In genomic region chr4:101415962-101416361, GRCh38 we compare ENCODE assay signal across 25 cellular contexts.
"Had no signal": no experiment of that assay in that cellular context is flagged by ENCODE, and none has a peak within 500 bp of the region (broad histone marks: within the 10 kb centered on the region; RNA-seq: fewer than 3 reads in every experiment).

No MANE protein-coding gene starts in this region.

- H3K4me3 ChIP-seq: esophagus muscularis mucosa, heart left ventricle, left lung, lung, right atrium auricular region, thoracic aorta had no signal

- H3K9me3 ChIP-seq: esophagus muscularis mucosa, left lung, right atrium auricular region, thoracic aorta had no signal

- H3K27ac ChIP-seq: esophagus muscularis mucosa, foreskin keratinocyte, heart left ventricle, left lung, right atrium auricular region, thoracic aorta, WERI-Rb-1 had no signal

- H3K27ac Mint-ChIP-seq: activated CD4-positive, alpha-beta memory T cell treated with anti-CD3 and anti-CD28 coated beads, Interleukin-2, amount 10 ng/mL, durations not matched to agents 7 days and 5 days; activated CD4-positive, alpha-beta T cell treated with anti-CD3 and anti-CD28 coated beads, Interleukin-2, amount 10 ng/mL, durations not matched to agents 7 days and 5 days; activated naive CD8-positive, alpha-beta T cell; activated T-cell treated with anti-CD3 and anti-CD28 coated beads, Interleukin-2, amount 50 U/mL, for 72 hours; dendritic cell treated with granulocyte-macrophage colony-stimulating factor and Interleukin-4, amounts not matched to agents 40 ng/mL and 50 ng/mL, for 4 days; endodermal cell; T-helper 17 cell had no signal

- H3K27me3 ChIP-seq: esophagus muscularis mucosa, foreskin keratinocyte, heart left ventricle, left lung, right atrium auricular region had no signal

- H3K4me1 ChIP-seq: esophagus muscularis mucosa, foreskin keratinocyte, right atrium auricular region had no signal

- H3K9me3 Mint-ChIP-seq: activated T-cell treated with anti-CD3 and anti-CD28 coated beads, Interleukin-2, amount 50 U/mL, for 72 hours had no signal

- H3K36me3 Mint-ChIP-seq: activated naive CD8-positive, alpha-beta T cell had no signal

- DNase-seq: activated CD4-positive, alpha-beta memory T cell treated with anti-CD3 and anti-CD28 coated beads, Interleukin-2, amount 10 ng/mL, durations not matched to agents 7 days and 5 days; activated CD4-positive, alpha-beta T cell treated with anti-CD3 and anti-CD28 coated beads, Interleukin-2, amount 10 ng/mL, durations not matched to agents 7 days and 5 days; activated effector memory CD4-positive, alpha-beta T cell treated with Interleukin-2 at 50 U/mL for 16 hours; activated naive CD4-positive, alpha-beta T cell treated with Interleukin-2 at 50 U/mL for 16 hours; activated T-cell treated with anti-CD3 and anti-CD28 coated beads, Interleukin-2, amount 50 U/mL, for 72 hours; endodermal cell; foreskin keratinocyte; left lung; naive B cell; occipital lobe; stimulated activated CD4-positive, alpha-beta T cell treated with anti-CD3 and anti-CD28 coated beads, Interleukin-4, amount 100 ng/mL, for 1 hour; stimulated activated naive CD8-positive, alpha-beta T cell treated with anti-CD3 and anti-CD28 coated beads, Interleukin-15, Interleukin-2, amounts not matched to agents 100 U/mL and 50 U/mL, for 24 hours; T-helper 17 cell; T1000; trophoblast cell; WERI-Rb-1 had no signal

- H3K4me3 Mint-ChIP-seq: activated CD4-positive, alpha-beta memory T cell treated with anti-CD3 and anti-CD28 coated beads, Interleukin-2, amount 10 ng/mL, durations not matched to agents 7 days and 5 days; activated CD4-positive, alpha-beta T cell treated with anti-CD3 and anti-CD28 coated beads, Interleukin-2, amount 10 ng/mL, durations not matched to agents 7 days and 5 days; activated naive CD8-positive, alpha-beta T cell; activated T-cell treated with anti-CD3 and anti-CD28 coated beads, Interleukin-2, amount 50 U/mL, for 72 hours; dendritic cell treated with granulocyte-macrophage colony-stimulating factor and Interleukin-4, amounts not matched to agents 40 ng/mL and 50 ng/mL, for 4 days; endodermal cell; naive B cell; neural crest cell; T-helper 17 cell had no signal

- H3K36me3 ChIP-seq: esophagus muscularis mucosa, heart left ventricle, left lung, right atrium auricular region, thoracic aorta, WERI-Rb-1 had no signal

- H3K27me3 Mint-ChIP-seq: dendritic cell treated with granulocyte-macrophage colony-stimulating factor and Interleukin-4, amounts not matched to agents 40 ng/mL and 50 ng/mL, for 4 days; naive B cell had no signal

- ATAC-seq: activated CD4-positive, CD25-positive, alpha-beta regulatory T cell treated with anti-CD3 and anti-CD28 coated beads, Interleukin-2, amount 50 U/mL, for 24 hours; activated T-cell treated with anti-CD3 and anti-CD28 coated beads, Interleukin-2, amount 50 U/mL, for 72 hours; foreskin keratinocyte; heart left ventricle; left lung; stimulated activated naive CD8-positive, alpha-beta T cell treated with anti-CD3 and anti-CD28 coated beads, Interleukin-15, Interleukin-2, amounts not matched to agents 100 U/mL and 50 U/mL, for 24 hours; T-helper 17 cell had no signal
